In genomic region chr2:63488118-63488713, GRCh38 we compare ENCODE assay signal across 8 cellular contexts.
A peak's percentile ranks its signal among the peaks of the same experiment; 100 is the strongest.
DNase-seq lines count a peak whose midpoint lies in the region; ATAC-seq and TF ChIP-seq lines count a peak whose summit lies in the region.

No MANE protein-coding gene starts in this region.

- CTCF ChIA-PET in naive thymus-derived CD4-positive, alpha-beta T cell (lab: Charles Lee) = no interaction called here

- H3K4me3 ChIP-seq in NT2/D1 (ENCODE audit: insufficient read length, low read depth) (no peak overlapping the region), esophagus muscularis mucosa (no peak overlapping the region), prostate gland (no peak overlapping the region)
- H3K4me3 ChIP-seq in naive thymus-derived CD4-positive, alpha-beta T cell (ENCODE audit: low read length) = no peak overlapping the region

- WGBS in esophagus muscularis mucosa = 73% methylated on average over 2 of the region's 2 CpGs
- WGBS in prostate gland = 70% methylated on average over 2 of the region's 2 CpGs

- TF ChIP-seq POLR2A in esophagus muscularis mucosa (IDR thresholded peaks at IDR 0.05; ENCODE audit: low read depth) (no peak), prostate gland (IDR thresholded peaks at IDR 0.05) (no peak)

- no peaks in the 10 kb centered on the region for H3K9me3 Mint-ChIP-seq in naive thymus-derived CD4-positive, alpha-beta T cell

- no peaks in the 10 kb centered on the region for H3K27me3 Mint-ChIP-seq in naive thymus-derived CD4-positive, alpha-beta T cell

- no peak overlapping the region for H3K4me3 Mint-ChIP-seq in naive thymus-derived CD4-positive, alpha-beta T cell

- POLR2A ChIA-PET in naive thymus-derived CD4-positive, alpha-beta T cell (lab: Charles Lee) = no interaction called here

- no peak overlapping the region for H3K27ac Mint-ChIP-seq in naive thymus-derived CD4-positive, alpha-beta T cell

- intact Hi-C loops in esophagus muscularis mucosa (cut with DNase I) = no loop called here
- intact Hi-C loops in prostate gland (cut with DNase I) = loop anchor here (10.0 kb wide), 1 partner anchor 1033 kb away; no protein-coding TSS in a partner anchor
- intact Hi-C loops in naive thymus-derived CD4-positive, alpha-beta T cell (cut with micrococcal nuclease) = loop anchor here (1.0 to 5.0 kb wide), 2 partner anchors 701 to 1031 kb away; no protein-coding TSS in a partner anchor

- H3K36me3 Mint-ChIP-seq in naive thymus-derived CD4-positive, alpha-beta T cell = peaks cover 0 to 25% (median 13%) of the 10 kb centered on the region in 5 donors

- TF ChIP-seq CTCF in esophagus muscularis mucosa (IDR thresholded peaks at IDR 0.05) (peak in 2 of 3 experiments; percentile 19 to 48), prostate gland (IDR thresholded peaks at IDR 0.05) (peak in 3 of 4 experiments; percentile 42 to 56 (median 54))

- ATAC-seq in naive thymus-derived CD4-positive, alpha-beta T cell = no peak
- no peak for ATAC-seq in GM18867 (IDR thresholded peaks at IDR 0.05; ENCODE audit: unreplicated experiment)

- no peak overlapping the region for H3K9ac ChIP-seq in NT2/D1 (ENCODE audit: insufficient read length, low read depth)

- H3K27me3 ChIP-seq in NT2/D1 (ENCODE audit: insufficient read depth, insufficient read length) = no peaks in the 10 kb centered on the region
- H3K27me3 ChIP-seq in esophagus muscularis mucosa = no peaks in the 10 kb centered on the region
- no peaks in the 10 kb centered on the region for H3K27me3 ChIP-seq in prostate gland (replicated peaks; ENCODE audit: insufficient read depth)
- no peaks in the 10 kb centered on the region for H3K27me3 ChIP-seq in naive thymus-derived CD4-positive, alpha-beta T cell (ENCODE audit: control insufficient read depth in 2 of 2, insufficient read depth in 2 of 2, low read length in 2 of 2)

- H3K36me3 ChIP-seq in NT2/D1 (ENCODE audit: insufficient read depth, insufficient read length, low read length) (no peaks in the 10 kb centered on the region), esophagus muscularis mucosa (peaks cover 0 to 7% (median 0%) of the 10 kb centered on the region in 4 donors), prostate gland (no peaks in the 10 kb centered on the region)
- no peaks in the 10 kb centered on the region for H3K36me3 ChIP-seq in naive thymus-derived CD4-positive, alpha-beta T cell (ENCODE audit: control insufficient read depth in 2 of 3, insufficient read depth in 3 of 3, low read length in 3 of 3)

- no peak overlapping the region for H3K27ac ChIP-seq in esophagus muscularis mucosa (replicated peaks in 1 of 4)
- no peak overlapping the region for H3K27ac ChIP-seq in prostate gland
- H3K27ac ChIP-seq in naive thymus-derived CD4-positive, alpha-beta T cell (ENCODE audit: low read depth, low read length) = no peak overlapping the region

- no peaks in the 10 kb centered on the region for H3K4me1 ChIP-seq in NT2/D1 (ENCODE audit: insufficient read depth, insufficient read length)
- no peaks in the 10 kb centered on the region for H3K4me1 ChIP-seq in esophagus muscularis mucosa
- H3K4me1 ChIP-seq in prostate gland (replicated peaks) = no peaks in the 10 kb centered on the region
- H3K4me1 ChIP-seq in naive thymus-derived CD4-positive, alpha-beta T cell (ENCODE audit: control insufficient read depth in 2 of 2, insufficient read depth in 2 of 2, low read length in 2 of 2) = no peaks in the 10 kb centered on the region

- H3K9me3 ChIP-seq in NT2/D1 (ENCODE audit: insufficient read depth, low read length) = no peaks in the 10 kb centered on the region
- no peaks in the 10 kb centered on the region for H3K9me3 ChIP-seq in esophagus muscularis mucosa
- no peaks in the 10 kb centered on the region for H3K9me3 ChIP-seq in prostate gland
- H3K9me3 ChIP-seq in naive thymus-derived CD4-positive, alpha-beta T cell (ENCODE audit: control insufficient read depth in 2 of 3, low read length in 3 of 3) = no peaks in the 10 kb centered on the region

- no peak for TF ChIP-seq EP300 in esophagus muscularis mucosa (IDR thresholded peaks at IDR 0.05)

- H3K4me1 Mint-ChIP-seq in naive thymus-derived CD4-positive, alpha-beta T cell = peaks cover 0 to 3% (median 0%) of the 10 kb centered on the region in 7 donors

- DNase-seq in AG08396 (ENCODE audit: low spot score) (peak; percentile 28), GM03348 (ENCODE audit: low spot score) (peak; percentile 53), NT2/D1 (ENCODE audit: low read depth, low spot score) (peak; percentile 15), esophagus muscularis mucosa (ENCODE audit: extremely low spot score) (no peak), prostate gland (ENCODE audit: low spot score) (no peak), middle frontal gyrus (ENCODE audit: extremely low spot score, low spot score) (no peak)
- DNase-seq in naive thymus-derived CD4-positive, alpha-beta T cell = no peak

Comparison
In these comparisons a context has a peak if more than half of its experiments do, and no peak if none do; other contexts are left out.
1. DNase-seq: peak in AG08396 (single experiment), GM03348 (single experiment) and NT2/D1 (single experiment); none in esophagus muscularis mucosa (single experiment), prostate gland (single experiment), naive thymus-derived CD4-positive, alpha-beta T cell (0 of 9) and middle frontal gyrus (single experiment).